Comparison of ENCODE assay signal across 7 cellular contexts in the genomic region with DNA sequence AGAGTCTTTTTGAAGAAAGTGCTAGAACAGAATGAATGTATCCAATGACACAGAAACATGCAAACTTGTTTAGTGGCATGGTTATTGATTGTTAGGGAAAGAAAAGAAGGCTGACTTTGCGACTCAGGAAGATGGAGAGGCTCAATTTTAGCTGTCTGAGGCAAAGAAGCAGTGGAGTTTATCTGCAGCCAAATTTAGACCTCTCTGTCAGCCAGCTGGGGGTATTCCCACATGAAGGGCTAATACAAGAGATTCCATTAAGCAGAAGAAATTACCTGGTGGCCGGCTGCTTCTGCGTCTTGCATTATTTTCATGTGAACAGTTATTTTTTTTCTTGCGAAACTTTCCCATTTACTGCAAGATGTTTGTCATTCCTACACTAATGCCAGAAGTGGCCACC.
"Had no signal": no experiment of that assay in that cellular context is flagged by ENCODE, and none has a peak within 500 bp of the region (broad histone marks: within the 10 kb centered on the region; RNA-seq: fewer than 3 reads in every experiment).

No MANE protein-coding gene starts in this region.

- ATAC-seq: K562 had no signal

- DNase-seq: GOT3, H9, HCEC 1CT, IMR-90 had no signal

- H3K4me3 ChIP-seq: K562 had no signal

- H3K27ac Mint-ChIP-seq: H9 had no signal

- FAIRE-seq: H54, HTR-8/SVneo, K562 had no signal

- H3K4me3 Mint-ChIP-seq: H9 had no signal

- H3K9me3 Mint-ChIP-seq: H9 had no signal
